In genomic region chr14:106200539-106201310, GRCh38 we compare ENCODE assay signal across 23 cellular contexts.
A peak's percentile ranks its signal among the peaks of the same experiment; 100 is the strongest.
DNase-seq lines count a peak whose midpoint lies in the region; ATAC-seq and TF ChIP-seq lines count a peak whose summit lies in the region.
"Had no signal": no experiment of that assay in that cellular context is flagged by ENCODE, and none has a peak within 500 bp of the region (broad histone marks: within the 10 kb centered on the region; RNA-seq: fewer than 3 reads in every experiment).

No MANE protein-coding gene starts in this region.

- POLR2A ChIA-PET in activated CD4-positive, alpha-beta T cell treated with anti-CD3 and anti-CD28 coated beads for 36 hours (lab: Charles Lee): interaction anchor here (0.6 to 0.7 kb wide), 2 partner anchors 16 to 23 kb away, joined by 3 to 5 read pairs; no protein-coding TSS in a partner anchor
- POLR2A ChIA-PET in T-cell (lab: Charles Lee): interaction anchor here in 1 of 2 donors (0.6 kb wide), 1 partner anchor 229 kb away, joined by 3 read pairs; no protein-coding TSS in a partner anchor

- peaks cover 18% of the 10 kb centered on the region for H3K4me1 Mint-ChIP-seq in activated CD4-positive, alpha-beta T cell treated with anti-CD3 and anti-CD28 coated beads for 36 hours
- H3K4me1 Mint-ChIP-seq in T-cell: peaks cover 12 to 22% (median 17%) of the 10 kb centered on the region in 3 donors
- H3K4me1 Mint-ChIP-seq in activated naive CD8-positive, alpha-beta T cell treated with anti-CD3 and anti-CD28 coated beads for 36 hours: peaks cover 18% of the 10 kb centered on the region

- no peaks in the 10 kb centered on the region for H4K20me1 ChIP-seq in BLaER1 treated with 17β-estradiol and CSF1 and Interleukin-3, amounts not matched to agents 10 nM and 100 nM

- H3K36me3 ChIP-seq in BLaER1 treated with 17β-estradiol and CSF1 and Interleukin-3, amounts not matched to agents 10 nM and 100 nM: no peaks in the 10 kb centered on the region
- H3K36me3 ChIP-seq in stomach: no peaks in the 10 kb centered on the region
- H3K36me3 ChIP-seq: MG63, neutrophil, prostate gland had no signal

- no peak for TF ChIP-seq EP300 in stomach (IDR thresholded peaks at IDR 0.05)

- ATAC-seq in activated CD4-positive, alpha-beta T cell treated with anti-CD3 and anti-CD28 coated beads for 36 hours: peak; percentile 68
- ATAC-seq in T-cell (replicated peaks in 1 of 4): peak; percentile 68 to 83 (median 71)
- ATAC-seq: stimulated activated effector memory CD8-positive, alpha-beta T cell treated with anti-CD3 and anti-CD28 coated beads, Interleukin-12 subunit alpha, Interleukin-12 subunit beta, amount 100 ng/mL, for 72 hours had no signal

- DNase-seq in activated CD4-positive, alpha-beta T cell treated with anti-CD3 and anti-CD28 coated beads for 36 hours: peak; percentile 49
- no peak for DNase-seq in activated CD4-positive, alpha-beta T cell treated with anti-CD3 and anti-CD28 coated beads for 4 hours
- peak in 8 of 34 experiments; percentile 11 to 28 (median 24) for DNase-seq in T-cell
- no peak for DNase-seq in activated naive CD8-positive, alpha-beta T cell treated with anti-CD3 and anti-CD28 coated beads for 36 hours
- DNase-seq in NCI-H69 (lab: John Stamatoyannopoulos, UW): no peak
- no peak for DNase-seq in stomach
- no peak for DNase-seq in GDM1 (lab: John Stamatoyannopoulos, UW)
- DNase-seq: activated effector memory CD4-positive, alpha-beta T cell treated with anti-CD3 and anti-CD28 coated beads, Interleukin-2, amount 50 U/mL, for 16 hours; AML-193; aorta; dorsolateral prefrontal cortex; MG63; NCI-H1417; NCI-H2081 treated with DMSO at 0.1 percent for 48 hours; NCI-H446; Right ventricle myocardium superior; trophoblast cell had no signal

- WGBS in stomach, 5 donors: 81 to 88% (median 85%) methylated on average over 25 of the region's 25 CpGs

- no peaks in the 10 kb centered on the region for H3K9me3 ChIP-seq in BLaER1 treated with 17β-estradiol and CSF1 and Interleukin-3, amounts not matched to agents 10 nM and 100 nM (replicated peaks in 1 of 11)
- H3K9me3 ChIP-seq in stomach: no peaks in the 10 kb centered on the region
- H3K9me3 ChIP-seq: MG63, neutrophil, prostate gland had no signal

- CTCF ChIA-PET in activated CD4-positive, alpha-beta T cell treated with anti-CD3 and anti-CD28 coated beads for 36 hours (lab: Charles Lee): interaction anchor here (0.6 to 2.3 kb wide), 27 partner anchors 9 to 219 kb away, joined by 3 to 27 read pairs (median 5); no protein-coding TSS in a partner anchor
- CTCF ChIA-PET in T-cell (lab: Charles Lee): interaction anchor here (0.7 to 1.9 kb wide), 4 partner anchors 10 to 38 kb away, joined by 3 to 6 read pairs (median 4); no protein-coding TSS in a partner anchor

- no peak overlapping the region for H3K27ac ChIP-seq in BLaER1 treated with 17β-estradiol and CSF1 and Interleukin-3, amounts not matched to agents 10 nM and 100 nM
- H3K27ac ChIP-seq in stomach: no peak overlapping the region
- H3K27ac ChIP-seq: HL-60, neutrophil, prostate gland, VCaP had no signal

- H3K9me3 Mint-ChIP-seq in activated CD4-positive, alpha-beta T cell treated with anti-CD3 and anti-CD28 coated beads for 36 hours (ENCODE audit: low read depth): no peaks in the 10 kb centered on the region
- H3K9me3 Mint-ChIP-seq in T-cell: no peaks in the 10 kb centered on the region
- no peaks in the 10 kb centered on the region for H3K9me3 Mint-ChIP-seq in activated naive CD8-positive, alpha-beta T cell treated with anti-CD3 and anti-CD28 coated beads for 36 hours
- H3K9me3 Mint-ChIP-seq: stimulated activated effector memory CD8-positive, alpha-beta T cell treated with anti-CD3 and anti-CD28 coated beads, Interleukin-12 subunit alpha, Interleukin-12 subunit beta, amount 100 ng/mL, for 72 hours had no signal

- H3K4me1 ChIP-seq in BLaER1 treated with 17β-estradiol and CSF1 and Interleukin-3, amounts not matched to agents 10 nM and 100 nM: peaks cover 0 to 57% (median 24%) of the 10 kb centered on the region in 10 experiments; a peak in 16 of 20 replicates
- no peaks in the 10 kb centered on the region for H3K4me1 ChIP-seq in stomach
- H3K4me1 ChIP-seq: prostate gland had no signal

- peaks cover 33% of the 10 kb centered on the region for H3K27me3 Mint-ChIP-seq in activated CD4-positive, alpha-beta T cell treated with anti-CD3 and anti-CD28 coated beads for 36 hours
- H3K27me3 Mint-ChIP-seq in T-cell: peaks cover 31 to 67% of the 10 kb centered on the region in 2 donors
- H3K27me3 Mint-ChIP-seq in activated naive CD8-positive, alpha-beta T cell treated with anti-CD3 and anti-CD28 coated beads for 36 hours: peaks cover 45% of the 10 kb centered on the region

- intact Hi-C loops in activated CD4-positive, alpha-beta T cell treated with anti-CD3 and anti-CD28 coated beads for 36 hours (cut with DNase I, micrococcal nuclease): no loop called here
- intact Hi-C loops in stomach (cut with DNase I; ENCODE audit: low total_unique reads): no loop called here

- TF ChIP-seq POLR2A in stomach (IDR thresholded peaks at IDR 0.05): no peak

- H3K27ac Mint-ChIP-seq in activated CD4-positive, alpha-beta T cell treated with anti-CD3 and anti-CD28 coated beads for 36 hours: no peak overlapping the region
- no peak overlapping the region for H3K27ac Mint-ChIP-seq in T-cell
- no peak overlapping the region for H3K27ac Mint-ChIP-seq in activated naive CD8-positive, alpha-beta T cell treated with anti-CD3 and anti-CD28 coated beads for 36 hours
- H3K27ac Mint-ChIP-seq: stimulated activated effector memory CD8-positive, alpha-beta T cell treated with anti-CD3 and anti-CD28 coated beads, Interleukin-12 subunit alpha, Interleukin-12 subunit beta, amount 100 ng/mL, for 72 hours had no signal

- no peak for TF ChIP-seq CTCF in stomach (IDR thresholded peaks at IDR 0.05)

- peaks cover 0 to 30% (median 0%) of the 10 kb centered on the region in 11 experiments; a peak in 7 of 22 replicates for H3K27me3 ChIP-seq in BLaER1 treated with 17β-estradiol and CSF1 and Interleukin-3, amounts not matched to agents 10 nM and 100 nM
- H3K27me3 ChIP-seq in stomach: peaks cover 0 to 54% (median 0%) of the 10 kb centered on the region in 3 donors
- H3K27me3 ChIP-seq: MG63 had no signal

- no peak overlapping the region for H3K4me3 ChIP-seq in BLaER1 treated with 17β-estradiol and CSF1 and Interleukin-3, amounts not matched to agents 10 nM and 100 nM
- H3K4me3 ChIP-seq in stomach: no peak overlapping the region
- H3K4me3 ChIP-seq: dorsolateral prefrontal cortex, MG63, prostate gland had no signal

- peak overlapping the region in 7 of 11 experiments; percentile 23 to 82 (median 53); a peak in 12 of 22 replicates for H3K4me2 ChIP-seq in BLaER1 treated with 17β-estradiol and CSF1 and Interleukin-3, amounts not matched to agents 10 nM and 100 nM

- H3K4me3 Mint-ChIP-seq in activated CD4-positive, alpha-beta T cell treated with anti-CD3 and anti-CD28 coated beads for 36 hours: peak overlapping the region; percentile 60
- H3K4me3 Mint-ChIP-seq in T-cell: peak overlapping the region; percentile 62 to 75 (median 70)
- H3K4me3 Mint-ChIP-seq in activated naive CD8-positive, alpha-beta T cell treated with anti-CD3 and anti-CD28 coated beads for 36 hours: peak overlapping the region; percentile 60
- H3K4me3 Mint-ChIP-seq: stimulated activated effector memory CD8-positive, alpha-beta T cell treated with anti-CD3 and anti-CD28 coated beads, Interleukin-12 subunit alpha, Interleukin-12 subunit beta, amount 100 ng/mL, for 72 hours had no signal

- no peaks in the 10 kb centered on the region for H3K36me3 Mint-ChIP-seq in activated CD4-positive, alpha-beta T cell treated with anti-CD3 and anti-CD28 coated beads for 36 hours (ENCODE audit: low read depth)
- no peaks in the 10 kb centered on the region for H3K36me3 Mint-ChIP-seq in T-cell
- H3K36me3 Mint-ChIP-seq in activated naive CD8-positive, alpha-beta T cell treated with anti-CD3 and anti-CD28 coated beads for 36 hours: no peaks in the 10 kb centered on the region
- H3K36me3 Mint-ChIP-seq: stimulated activated effector memory CD8-positive, alpha-beta T cell treated with anti-CD3 and anti-CD28 coated beads, Interleukin-12 subunit alpha, Interleukin-12 subunit beta, amount 100 ng/mL, for 72 hours had no signal

- H3K9ac ChIP-seq in BLaER1 treated with 17β-estradiol and CSF1 and Interleukin-3, amounts not matched to agents 10 nM and 100 nM: no peak overlapping the region
